Comparison of ENCODE assay signal across 15 cellular contexts in the genomic region with DNA sequence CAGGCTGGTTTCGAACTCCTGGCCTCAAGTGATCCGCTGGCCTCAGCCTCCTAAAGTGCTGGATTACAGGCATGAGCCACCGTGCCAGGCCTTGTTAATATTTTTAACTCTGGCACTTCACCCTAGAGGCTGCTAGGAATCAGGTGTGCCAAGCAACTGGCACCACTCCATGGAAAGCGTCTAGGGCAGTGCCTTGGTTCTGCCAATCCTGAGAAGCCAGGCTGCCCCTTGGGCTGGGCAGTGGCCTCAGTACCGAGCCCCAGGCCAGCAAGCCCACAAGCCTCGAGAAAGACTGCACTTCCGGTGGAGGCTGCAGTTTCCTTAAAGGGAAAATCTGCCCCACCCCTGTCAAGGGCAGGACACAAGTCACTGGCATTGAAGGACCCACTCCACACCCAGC. TPM values are rescaled to one million over a fixed set of nuclear protein-coding genes. Genes with fewer than 3 reads are reported as not detected.
DNase-seq lines count a peak whose midpoint lies in the region; ATAC-seq and TF ChIP-seq lines count a peak whose summit lies in the region.
"Had no signal": no experiment of that assay in that cellular context is flagged by ENCODE, and none has a peak within 500 bp of the region (broad histone marks: within the 10 kb centered on the region; RNA-seq: fewer than 3 reads in every experiment).

No MANE protein-coding gene starts in this region.

- TF ChIP-seq CTCF in left lung (IDR thresholded peaks at IDR 0.05), result no peak

- intact Hi-C loops in Right ventricle myocardium inferior (cut with DNase I), result no loop called here
- intact Hi-C loops in cardiac septum (cut with DNase I), result no loop called here
- intact Hi-C loops in left lung (cut with DNase I), result no loop called here

- no peaks in the 10 kb centered on the region for H3K9me3 ChIP-seq in left lung
- H3K9me3 ChIP-seq: Peyer's patch had no signal

- ATAC-seq in Right ventricle myocardium inferior (peak; percentile 16), left lung (peak; percentile 73), HG02642 (IDR thresholded peaks at IDR 0.05; ENCODE audit: poor library complexity, unreplicated experiment) (no peak), GM18502 (IDR thresholded peaks at IDR 0.05; ENCODE audit: poor library complexity, unreplicated experiment) (no peak)
- ATAC-seq: K562 had no signal

- no peak overlapping the region for H3K27ac ChIP-seq in left lung
- H3K27ac ChIP-seq: HL-60, Peyer's patch had no signal

- H3K4me3 ChIP-seq in left lung, result no peak overlapping the region
- H3K4me3 ChIP-seq: K562, Peyer's patch had no signal

- DNase-seq in Right ventricle myocardium inferior (ENCODE audit: missing footprints) (no peak), cardiac septum (ENCODE audit: low spot score) (no peak), cerebellar cortex (ENCODE audit: low spot score) (peak; percentile 85), left lung (no peak), COR-L47 (lab: John Stamatoyannopoulos, UW) (no peak)
- DNase-seq: Calu3; CD4-positive, CD25-positive, alpha-beta regulatory T cell; NCI-H146; NCI-H446; NCI-H774; Peyer's patch had no signal

- peaks cover 0 to 48% of the 10 kb centered on the region in 2 donors for H3K36me3 ChIP-seq in left lung

- H3K27me3 ChIP-seq in left lung, result no peaks in the 10 kb centered on the region
- H3K27me3 ChIP-seq: Peyer's patch had no signal

- no peaks in the 10 kb centered on the region for H3K4me1 ChIP-seq in left lung
- H3K4me1 ChIP-seq: Peyer's patch had no signal

RNA-seq across cellular contexts. Expression of a gene that starts 11.3 kb away (rescaled TPM):
- total RNA-seq in Right ventricle myocardium inferior (5.8 TPM), cardiac septum (6.5 TPM), left lung (1 to 10 TPM; 8.6 to 9.5 TPM)

RNA-seq across cellular contexts. Expression of a gene that starts 11.5 kb away (rescaled TPM):
- total RNA-seq in Right ventricle myocardium inferior (10.0 TPM), cardiac septum (9.9 TPM), left lung (10 to 100 TPM; 12.9 to 16.6 TPM)

RNA-seq across cellular contexts. Expression of a gene that starts 19.9 kb away (rescaled TPM):
- total RNA-seq in Right ventricle myocardium inferior (3.0 TPM), cardiac septum (6.8 TPM), left lung (10 to 100 TPM; 22.3 to 38.2 TPM)

RNA-seq across cellular contexts. Expression of a gene that starts 25.4 kb away (rescaled TPM):
- total RNA-seq in Right ventricle myocardium inferior, result 49.0 TPM
- total RNA-seq in cardiac septum, result 58.7 TPM
- total RNA-seq in left lung, result 10 to 100 TPM; 30.5 to 39.0 TPM

RNA-seq across cellular contexts. Expression of a gene that starts 57.2 kb away (rescaled TPM):
- total RNA-seq in Right ventricle myocardium inferior (10.6 TPM), cardiac septum (15.4 TPM), left lung (10 to 100 TPM; 17.1 to 18.8 TPM)

Comparison
In these comparisons a context has a peak if more than half of its experiments do, and no peak if none do; other contexts are left out.
1. ATAC-seq: peak in Right ventricle myocardium inferior (single experiment) and left lung (single experiment); none in HG02642 (single experiment) and GM18502 (single experiment).